17 cellular contexts compared by ENCODE assay signal in the genomic region with DNA sequence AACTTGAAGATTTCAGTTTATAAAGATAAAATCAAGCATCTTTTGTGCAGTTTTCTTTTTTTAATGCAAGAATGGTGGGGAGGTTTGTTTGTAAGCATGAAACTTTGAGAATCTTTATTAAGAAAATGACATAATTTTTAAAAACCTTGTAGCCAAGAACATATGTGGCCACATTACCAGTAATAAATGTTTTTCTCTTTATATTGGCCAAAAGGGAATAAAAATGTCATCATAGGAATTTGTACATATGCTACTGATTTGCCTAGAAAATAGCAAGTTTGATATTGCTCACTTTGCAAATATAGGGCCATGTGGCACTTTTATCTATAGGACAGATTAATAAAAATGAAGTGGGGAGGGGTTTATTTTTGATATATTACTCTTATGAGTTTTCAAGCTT.
"Had no signal": no experiment of that assay in that cellular context is flagged by ENCODE, and none has a peak within 500 bp of the region (broad histone marks: within the 10 kb centered on the region; RNA-seq: fewer than 3 reads in every experiment).

No MANE protein-coding gene starts in this region.

- ATAC-seq: heart left ventricle, sciatic nerve had no signal

- DNase-seq: activated CD4-positive, alpha-beta T cell treated with anti-CD3 and anti-CD28 coated beads, Interleukin-2, amount 50 U/mL, for 48 hours; activated CD4-positive, CD25-positive, alpha-beta regulatory T cell treated with anti-CD3 and anti-CD28 coated beads, Interleukin-2, amount 50 U/mL, for 72 hours; activated naive CD4-positive, alpha-beta T cell treated with anti-CD3 and anti-CD28 coated beads, Interleukin-2, amount 50 U/mL, for 16 hours; amygdala; central memory CD4-positive, alpha-beta T cell; cortex of kidney; effector CD4-positive, alpha-beta T cell; esophagus squamous epithelium; heart left ventricle; immature natural killer cell; ovary; stimulated activated CD4-positive, alpha-beta T cell treated with anti-CD3 and anti-CD28 coated beads, Interleukin-1b, Interleukin-23, amount 100 ng/mL, for 48 hours; stomach; testis; upper lobe of left lung had no signal

- H3K27ac ChIP-seq: esophagus squamous epithelium, heart left ventricle, ovary, stomach, testis, upper lobe of left lung had no signal

- H3K36me3 ChIP-seq: ovary had no signal

- H3K27me3 ChIP-seq: esophagus squamous epithelium, heart left ventricle, ovary, stomach, testis, upper lobe of left lung had no signal

- H3K4me1 ChIP-seq: esophagus squamous epithelium, stomach, testis, upper lobe of left lung had no signal

- H3K4me3 Mint-ChIP-seq: brain, immature natural killer cell had no signal

- H3K9me3 ChIP-seq: esophagus squamous epithelium, heart left ventricle, ovary, stomach, testis, upper lobe of left lung had no signal

- H3K9me3 Mint-ChIP-seq: brain, immature natural killer cell had no signal

- H3K27me3 Mint-ChIP-seq: brain had no signal

- H3K4me3 ChIP-seq: esophagus squamous epithelium, heart left ventricle, ovary, stomach, testis, upper lobe of left lung had no signal
